22 cellular contexts compared by ENCODE assay signal in the genomic region with DNA sequence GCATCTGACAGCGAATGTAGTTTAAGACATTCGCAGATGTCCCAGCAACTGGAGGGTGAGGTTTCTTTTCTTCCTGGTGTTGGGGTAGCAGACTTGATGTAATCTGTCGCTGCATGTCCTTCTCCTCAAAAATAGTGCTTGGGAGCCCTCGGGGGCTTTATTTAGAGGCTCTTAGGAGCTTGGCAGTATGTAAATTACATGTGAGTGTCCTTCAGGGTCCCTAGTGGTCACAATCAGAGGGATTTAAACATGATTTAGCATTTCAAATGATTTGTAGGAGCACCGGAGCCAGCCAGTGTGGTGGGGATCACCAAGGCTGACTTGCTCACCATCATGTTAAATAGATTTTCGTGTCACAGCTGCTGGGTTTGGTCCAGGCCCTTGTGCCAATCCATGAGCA. TPM values are rescaled to one million over a fixed set of nuclear protein-coding genes. Genes with fewer than 3 reads are reported as not detected.
"Had no signal": no experiment of that assay in that cellular context is flagged by ENCODE, and none has a peak within 500 bp of the region (broad histone marks: within the 10 kb centered on the region; RNA-seq: fewer than 3 reads in every experiment).

No MANE protein-coding gene starts in this region.

- DNase-seq: activated CD4-positive, alpha-beta memory T cell treated with anti-CD3 and anti-CD28 coated beads, Interleukin-2, amount 10 ng/mL, durations not matched to agents 7 days and 5 days; activated CD4-positive, alpha-beta T cell treated with anti-CD3 and anti-CD28 coated beads for 48 hours; activated CD4-positive, CD25-positive, alpha-beta regulatory T cell; activated CD8-positive, alpha-beta memory T cell treated with anti-CD3 and anti-CD28 coated beads, Interleukin-2, amount 10 ng/mL, durations not matched to agents 7 days and 5 days; activated naive CD4-positive, alpha-beta T cell; activated naive CD8-positive, alpha-beta T cell treated with anti-CD3 and anti-CD28 coated beads for 36 hours; amniotic stem cell; body of pancreas; central memory CD4-positive, alpha-beta T cell; colonic mucosa; gastrocnemius medialis; heart left ventricle; kidney glomerular epithelial cell; left ventricle myocardium superior; pancreas; stimulated activated CD4-positive, alpha-beta T cell treated with anti-CD3 and anti-CD28 coated beads, Interleukin-4, amount 100 ng/mL, for 1 hour; stomach; T-helper 9 cell; upper lobe of right lung had no signal

- H3K27ac ChIP-seq: body of pancreas, colonic mucosa, gastrocnemius medialis, heart left ventricle, pancreas, stomach, upper lobe of right lung had no signal

- H3K4me3 ChIP-seq: body of pancreas, colonic mucosa, gastrocnemius medialis, heart left ventricle, pancreas, smooth muscle cell, stomach, upper lobe of right lung had no signal

- H3K4me2 ChIP-seq: smooth muscle cell had no signal

- H3K9me3 ChIP-seq: body of pancreas, colonic mucosa, heart left ventricle, pancreas, stomach, upper lobe of right lung had no signal

- H3K9me3 Mint-ChIP-seq: activated CD4-positive, alpha-beta memory T cell treated with anti-CD3 and anti-CD28 coated beads, Interleukin-2, amount 10 ng/mL, durations not matched to agents 7 days and 5 days; activated naive CD8-positive, alpha-beta T cell treated with anti-CD3 and anti-CD28 coated beads for 36 hours had no signal

- H3K4me1 ChIP-seq: colonic mucosa had no signal

- H3K4me3 Mint-ChIP-seq: activated CD4-positive, alpha-beta memory T cell treated with anti-CD3 and anti-CD28 coated beads, Interleukin-2, amount 10 ng/mL, durations not matched to agents 7 days and 5 days; activated CD8-positive, alpha-beta memory T cell treated with anti-CD3 and anti-CD28 coated beads, Interleukin-2, amount 10 ng/mL, durations not matched to agents 7 days and 5 days; activated naive CD8-positive, alpha-beta T cell treated with anti-CD3 and anti-CD28 coated beads for 36 hours had no signal

- ATAC-seq: activated CD8-positive, alpha-beta memory T cell treated with anti-CD3 and anti-CD28 coated beads, Interleukin-2, amount 10 ng/mL, durations not matched to agents 7 days and 5 days; body of pancreas; gastrocnemius medialis; heart left ventricle; left ventricle myocardium superior; pancreas; sciatic nerve; upper lobe of right lung had no signal

- H3K4me1 Mint-ChIP-seq: activated CD4-positive, alpha-beta memory T cell treated with anti-CD3 and anti-CD28 coated beads, Interleukin-2, amount 10 ng/mL, durations not matched to agents 7 days and 5 days; activated CD8-positive, alpha-beta memory T cell treated with anti-CD3 and anti-CD28 coated beads, Interleukin-2, amount 10 ng/mL, durations not matched to agents 7 days and 5 days had no signal

- H3K27ac Mint-ChIP-seq: activated CD4-positive, alpha-beta memory T cell treated with anti-CD3 and anti-CD28 coated beads, Interleukin-2, amount 10 ng/mL, durations not matched to agents 7 days and 5 days; activated CD8-positive, alpha-beta memory T cell treated with anti-CD3 and anti-CD28 coated beads, Interleukin-2, amount 10 ng/mL, durations not matched to agents 7 days and 5 days; activated naive CD8-positive, alpha-beta T cell treated with anti-CD3 and anti-CD28 coated beads for 36 hours had no signal

- H3K36me3 ChIP-seq: colonic mucosa, gastrocnemius medialis, heart left ventricle, pancreas, stomach, upper lobe of right lung had no signal

- H3K36me3 Mint-ChIP-seq: activated CD8-positive, alpha-beta memory T cell treated with anti-CD3 and anti-CD28 coated beads, Interleukin-2, amount 10 ng/mL, durations not matched to agents 7 days and 5 days; activated naive CD8-positive, alpha-beta T cell treated with anti-CD3 and anti-CD28 coated beads for 36 hours had no signal

RNA-seq across cellular contexts. Expression of gene SALL1, which starts 8.8 kb away (rescaled TPM):
- total RNA-seq: activated CD4-positive, alpha-beta memory T cell treated with anti-CD3 and anti-CD28 coated beads, Interleukin-2, amount 10 ng/mL, durations not matched to agents 7 days and 5 days; activated CD8-positive, alpha-beta memory T cell treated with anti-CD3 and anti-CD28 coated beads, Interleukin-2, amount 10 ng/mL, durations not matched to agents 7 days and 5 days; activated naive CD8-positive, alpha-beta T cell treated with anti-CD3 and anti-CD28 coated beads for 36 hours; left ventricle myocardium superior; myocyte; upper lobe of right lung had no signal
